In genomic region chr9:129836342-129837007, GRCh38 we compare ENCODE assay signal across 8 cellular contexts. TPM values are rescaled to one million over a fixed set of nuclear protein-coding genes. Genes with fewer than 3 reads are reported as not detected.
DNase-seq lines count a peak whose midpoint lies in the region; ATAC-seq and TF ChIP-seq lines count a peak whose summit lies in the region.

No MANE protein-coding gene starts in this region.

- H3K9ac ChIP-seq in trophoblast cell (ENCODE audit: low read length), result no peak overlapping the region

- H3K36me3 ChIP-seq in HEK293 (ENCODE audit: control insufficient read depth in 2 of 2, insufficient read depth in 1 of 2, low read length in 2 of 2), result peaks cover 4 to 21% of the 10 kb centered on the region in 2 experiments
- H3K36me3 ChIP-seq in trophoblast cell (ENCODE audit: control insufficient read depth in 1 of 2, insufficient read depth in 2 of 2, low read length in 2 of 2), result peaks cover 7 to 9% of the 10 kb centered on the region in 2 experiments

- no peak overlapping the region for H2AK5ac ChIP-seq in trophoblast cell (ENCODE audit: low read length)

- H3K27me3 ChIP-seq in trophoblast cell (ENCODE audit: insufficient read depth, low read length), result no peaks in the 10 kb centered on the region

- H3K27ac Mint-ChIP-seq in WTC11 (peak overlapping the region; percentile 84), endothelial cell (ENCODE audit: unreplicated experiment) (peak overlapping the region; percentile 57)

- no peak overlapping the region for H4K12ac ChIP-seq in trophoblast cell (ENCODE audit: low read depth, low read length)

- no peaks in the 10 kb centered on the region for H3K9me3 ChIP-seq in HEK293 (ENCODE audit: control insufficient read depth, insufficient read depth, low read depth, low read length)
- H3K9me3 ChIP-seq in trophoblast cell (ENCODE audit: insufficient read depth, low read depth, low read length), result no peaks in the 10 kb centered on the region

- no peak overlapping the region for H3K18ac ChIP-seq in trophoblast cell (ENCODE audit: low read length)

- no peak overlapping the region for H4K8ac ChIP-seq in trophoblast cell (ENCODE audit: low read depth, low read length)

- H3K4me1 ChIP-seq in HEK293 (ENCODE audit: control insufficient read depth, insufficient read depth, low read length), result peaks cover 7% of the 10 kb centered on the region; the same call in 1 of the 2 replicates
- H3K4me1 ChIP-seq in trophoblast cell (ENCODE audit: control insufficient read depth in 1 of 2, insufficient read depth in 2 of 2, low read length in 2 of 2), result peaks cover 7 to 10% of the 10 kb centered on the region in 2 experiments

- H2AFZ ChIP-seq in trophoblast cell (ENCODE audit: insufficient read depth, low read length, poor library complexity), result no peak overlapping the region

- POLR2A ChIA-PET in HEK293 (lab: Yijun Ruan, JAX) (interaction anchor here (0.6 to 1.0 kb wide), 3 partner anchors 9 to 207 kb away, joined by 3 read pairs; partner anchors contain the start of gene FNBP1), WTC11 (lab: Charles Lee) (no interaction called here)

- H3K4me3 ChIP-seq in HEK293 (ENCODE audit: low read depth, low read length), result peak overlapping the region; percentile 63
- H3K4me3 ChIP-seq in trophoblast cell (ENCODE audit: low read depth, low read length), result no peak overlapping the region

- no peak overlapping the region for H2BK5ac ChIP-seq in trophoblast cell (ENCODE audit: low read depth, low read length, poor library complexity)

- H3K4me3 Mint-ChIP-seq in WTC11, result peak overlapping the region; percentile 92
- peak overlapping the region; percentile 95 for H3K4me3 Mint-ChIP-seq in endothelial cell (ENCODE audit: unreplicated experiment)

- peak overlapping the region; percentile 94 for H3K4me2 ChIP-seq in trophoblast cell (ENCODE audit: low read length)

- no peak for TF ChIP-seq CTCF in HEK293 (tag by site-specific recombination; IDR thresholded peaks at IDR 0.05)
- no peak for TF ChIP-seq CTCF in WTC11 (IDR thresholded peaks at IDR 0.05)
- no peak for TF ChIP-seq CTCF in endothelial cell (IDR thresholded peaks at IDR 0.05; ENCODE audit: unreplicated experiment)

- no CpG with 5 or more reads among the region's 16 CpGs for WGBS in trophoblast cell (ENCODE audit: extremely low coverage, insufficient coverage, insufficient read length)

- DNase-seq in WTC11 (ENCODE audit: low spot score), result peak; percentile 26
- no peak for DNase-seq in endothelial cell (ENCODE audit: low spot score)
- DNase-seq in trophoblast cell, result no peak
- DNase-seq in AG20443 (ENCODE audit: low spot score), result no peak
- no peak for DNase-seq in NOMO-1 treated with dmso at 0.1 percent for 144 hours (lab: John Stamatoyannopoulos, UW; ENCODE audit: unreplicated experiment)
- DNase-seq in cerebellum (ENCODE audit: low spot score), result no peak

- ATAC-seq in WTC11 (no peak), HG02642 (IDR thresholded peaks at IDR 0.05; ENCODE audit: poor library complexity, unreplicated experiment) (no peak)

- no peak overlapping the region for H2BK120ac ChIP-seq in trophoblast cell (ENCODE audit: insufficient read depth, low read length, poor library complexity)

- H3K79me2 ChIP-seq in trophoblast cell (ENCODE audit: control insufficient read depth, insufficient read depth, low read length, poor library complexity), result peaks cover 4% of the 10 kb centered on the region

- peaks cover 13% of the 10 kb centered on the region for H3K36me3 Mint-ChIP-seq in WTC11
- H3K36me3 Mint-ChIP-seq in endothelial cell (ENCODE audit: low read depth, unreplicated experiment), result peaks cover 9% of the 10 kb centered on the region

- H3K27ac ChIP-seq in HEK293 (ENCODE audit: extremely low read depth, low read depth, low read length), result no peak overlapping the region
- no peak overlapping the region for H3K27ac ChIP-seq in trophoblast cell (ENCODE audit: low read depth, low read length)

- H3K14ac ChIP-seq in trophoblast cell (ENCODE audit: low read length), result no peak overlapping the region

- peaks cover 9% of the 10 kb centered on the region for H3K79me1 ChIP-seq in trophoblast cell (ENCODE audit: low read length)

- H3K27me3 Mint-ChIP-seq in WTC11 (ENCODE audit: low read depth) (no peaks in the 10 kb centered on the region), endothelial cell (ENCODE audit: unreplicated experiment) (peaks cover 6% of the 10 kb centered on the region)

- H3K4me1 Mint-ChIP-seq in WTC11, result peaks cover 66% of the 10 kb centered on the region
- H3K4me1 Mint-ChIP-seq in endothelial cell (ENCODE audit: unreplicated experiment), result peaks cover 16% of the 10 kb centered on the region

- CTCF ChIA-PET in HEK293 (lab: Yijun Ruan, JAX) (interaction anchor here (0.6 to 1.1 kb wide), 4 partner anchors 49 to 830 kb away, joined by 3 to 5 read pairs (median 4); no protein-coding TSS in a partner anchor), WTC11 (lab: Charles Lee) (interaction anchor here (0.7 to 1.3 kb wide), 3 partner anchors 46 to 109 kb away, joined by 3 to 4 read pairs (median 4); no protein-coding TSS in a partner anchor)

- H3K4ac ChIP-seq in trophoblast cell (ENCODE audit: low read depth, low read length), result no peak overlapping the region

- no peak overlapping the region for H3K23ac ChIP-seq in trophoblast cell (ENCODE audit: low read length)

- H4K91ac ChIP-seq in trophoblast cell (ENCODE audit: low read depth, low read length), result no peak overlapping the region

- H2BK12ac ChIP-seq in trophoblast cell (ENCODE audit: low read length), result no peak overlapping the region

- H3K9me3 Mint-ChIP-seq in WTC11 (no peaks in the 10 kb centered on the region), endothelial cell (ENCODE audit: unreplicated experiment) (no peaks in the 10 kb centered on the region)

TF ChIP-seq in HEK293, 187 proteins besides CTCF, POLR2A, EP300 and RAD21:
- TF ChIP-seq ZSCAN16 (tag by site-specific recombination; IDR thresholded peaks at IDR 0.05) (no peak), GLIS1 (tag by site-specific recombination; IDR thresholded peaks at IDR 0.05) (0 out of 2 replicates have a peak, but pooled peaks have one; percentile 6)
TF ChIP-seq in HEK293: peak in this region for 1.

TF ChIP-seq in WTC11, 78 proteins besides CTCF, POLR2A, EP300 and RAD21 (continues in another document):
- TF ChIP-seq STAT6 (CRISPR knock-in tag; conservative IDR thresholded peaks at IDR 0.05; ENCODE audit: low read depth) (no peak), ZNF232 (CRISPR knock-in tag; IDR thresholded peaks at IDR 0.05) (no peak), GABPB1 (CRISPR knock-in tag; IDR thresholded peaks at IDR 0.05) (no peak), E2F4 (CRISPR knock-in tag; IDR thresholded peaks at IDR 0.05; ENCODE audit: borderline replicate concordance, low read depth) (no peak), MYBL2 (CRISPR knock-in tag; IDR thresholded peaks at IDR 0.05) (no peak), USF1 (CRISPR knock-in tag; IDR thresholded peaks at IDR 0.05) (no peak)

RNA-seq across cellular contexts. Expression of gene USP20, which starts 1.2 kb away (rescaled TPM):
- total RNA-seq in WTC11 (2021) (23.7 to 29.3 TPM (median 24.0 TPM) in 3 replicates), endothelial cell (ENCODE audit: unreplicated experiment) (21.7 TPM), cerebellum (11.1 TPM)
- 7.7 and 7.9 TPM in 2 replicates for polyA plus RNA-seq in trophoblast cell (2013)

RNA-seq across cellular contexts. Expression of gene C9orf78, which starts 1.4 kb away (rescaled TPM):
- total RNA-seq in WTC11 (2021) (34.1 to 36.8 TPM (median 36.4 TPM) in 3 replicates), endothelial cell (ENCODE audit: unreplicated experiment) (29.1 TPM), cerebellum (21.0 TPM)
- polyA plus RNA-seq in trophoblast cell (2013), result 31.9 and 33.2 TPM in 2 replicates

RNA-seq across cellular contexts. Expression of gene TOR1A, which starts 12.5 kb away (rescaled TPM):
- 27.7 to 32.7 TPM (median 28.7 TPM) in 3 replicates for total RNA-seq in WTC11 (2021)
- 58.0 TPM for total RNA-seq in endothelial cell (ENCODE audit: unreplicated experiment)
- 35.3 and 36.4 TPM in 2 replicates for polyA plus RNA-seq in trophoblast cell (2013)
- total RNA-seq in cerebellum, result 20.6 TPM

RNA-seq across cellular contexts. Expression of gene TOR1B, which starts 33.5 kb away (rescaled TPM):
- total RNA-seq in WTC11 (2021), result 18.3 to 19.2 TPM (median 18.8 TPM) in 3 replicates
- total RNA-seq in endothelial cell (ENCODE audit: unreplicated experiment), result 22.8 TPM
- 22.8 and 25.4 TPM in 2 replicates for polyA plus RNA-seq in trophoblast cell (2013)
- total RNA-seq in cerebellum, result 31.8 TPM
